ENCODE assay signal across 22 cellular contexts in genomic region chr5:32067774-32068173, GRCh38.
DNase-seq lines count a peak whose midpoint lies in the region; ATAC-seq and TF ChIP-seq lines count a peak whose summit lies in the region.
"Had no signal": no experiment of that assay in that cellular context is flagged by ENCODE, and none has a peak within 500 bp of the region (broad histone marks: within the 10 kb centered on the region; RNA-seq: fewer than 3 reads in every experiment).

No MANE protein-coding gene starts in this region.

- H3K36me3 Mint-ChIP-seq in chondrocyte (ENCODE audit: low read depth) (peaks cover 20% of the 10 kb centered on the region), neural crest cell (ENCODE audit: low read depth) (no peaks in the 10 kb centered on the region)
- H3K36me3 Mint-ChIP-seq: CD14-positive monocyte; CD4-positive, alpha-beta memory T cell; CD4-positive, CD25-positive, alpha-beta regulatory T cell had no signal

- no peak for TF ChIP-seq CTCF in chondrocyte (IDR thresholded peaks at IDR 0.05)
- TF ChIP-seq CTCF in neural crest cell (conservative IDR thresholded peaks at IDR 0.05) = no peak

- peaks cover 26% of the 10 kb centered on the region for H3K4me1 Mint-ChIP-seq in chondrocyte (ENCODE audit: low read depth)
- no peaks in the 10 kb centered on the region for H3K4me1 Mint-ChIP-seq in neural crest cell
- H3K4me1 Mint-ChIP-seq: CD14-positive monocyte; CD4-positive, alpha-beta memory T cell; CD8-positive, alpha-beta memory T cell had no signal

- ATAC-seq in left lobe of liver (peak; percentile 21), HG02623 (IDR thresholded peaks at IDR 0.05; ENCODE audit: unreplicated experiment) (no peak)
- ATAC-seq: GM12878 had no signal

- H3K9me3 Mint-ChIP-seq in chondrocyte (ENCODE audit: low read depth) = no peaks in the 10 kb centered on the region
- peaks cover 3% of the 10 kb centered on the region for H3K9me3 Mint-ChIP-seq in neural crest cell
- H3K9me3 Mint-ChIP-seq: CD14-positive monocyte; CD4-positive, alpha-beta memory T cell; CD8-positive, alpha-beta memory T cell had no signal

- H3K27ac Mint-ChIP-seq in chondrocyte (ENCODE audit: unreplicated experiment) = peak overlapping the region; percentile 5
- H3K27ac Mint-ChIP-seq in neural crest cell (ENCODE audit: unreplicated experiment) = peak overlapping the region; percentile 74
- H3K27ac Mint-ChIP-seq: CD14-positive monocyte; CD4-positive, alpha-beta memory T cell; CD4-positive, CD25-positive, alpha-beta regulatory T cell; CD8-positive, alpha-beta memory T cell had no signal

- DNase-seq in chondrocyte (ENCODE audit: low spot score) = no peak
- DNase-seq in left lobe of liver (ENCODE audit: low spot score) = no peak
- no peak for DNase-seq in neural crest cell (ENCODE audit: low read depth, low spot score)
- no peak for DNase-seq in cerebellar nuclear complex (lab: John Stamatoyannopoulos, UW)
- DNase-seq: 8988T; ACHN; BE2C; C1 segment of cervical spinal cord; CD4-positive, alpha-beta memory T cell; CD4-positive, CD25-positive, alpha-beta regulatory T cell; CD8-positive, alpha-beta memory T cell; COR-L47; DMS 273 treated with DMSO at 0.1 percent for 48 hours; DMS153; DMS53; DMS79; DND-41; EL; GDM1 had no signal

- H3K27me3 Mint-ChIP-seq in chondrocyte (ENCODE audit: low read depth) (no peaks in the 10 kb centered on the region), neural crest cell (ENCODE audit: low read depth) (no peaks in the 10 kb centered on the region)
- H3K27me3 Mint-ChIP-seq: CD4-positive, alpha-beta memory T cell had no signal

- no peak overlapping the region for H3K4me3 Mint-ChIP-seq in chondrocyte (ENCODE audit: unreplicated experiment)
- no peak overlapping the region for H3K4me3 Mint-ChIP-seq in neural crest cell
- H3K4me3 Mint-ChIP-seq: CD14-positive monocyte; CD4-positive, alpha-beta memory T cell; CD4-positive, CD25-positive, alpha-beta regulatory T cell; CD8-positive, alpha-beta memory T cell had no signal
